ENCODE assay signal across 24 cellular contexts in genomic region chr7:2826806-2827205, GRCh38.
"Had no signal": no experiment of that assay in that cellular context is flagged by ENCODE, and none has a peak within 500 bp of the region (broad histone marks: within the 10 kb centered on the region; RNA-seq: fewer than 3 reads in every experiment).

No MANE protein-coding gene starts in this region.

- DNase-seq: activated B cell treated with CpG ODN at 0.5 μM for 24 hours; activated CD4-positive, alpha-beta T cell treated with anti-CD3 and anti-CD28 coated beads for 36 hours; activated CD4-positive, alpha-beta T cell treated with anti-CD3 and anti-CD28 coated beads, Interleukin-2, amount 50 U/mL, for 4 hours; activated CD8-positive, alpha-beta memory T cell treated with anti-CD3 and anti-CD28 coated beads, Interleukin-2, amount 50 U/mL, for 48 hours; activated naive CD4-positive, alpha-beta T cell treated with anti-CD3 and anti-CD28 coated beads for 36 hours; activated T-cell treated with anti-CD3 and anti-CD28 coated beads, Interleukin-2, amount 50 U/mL, for 4 hours; cerebellar nuclear complex; cortex of kidney; endodermal cell; kidney; lower lobe of right lung; mesendoderm; mucosa of descending colon; nucleus accumbens; posterior cingulate gyrus; small intestine; stimulated activated CD4-positive, alpha-beta T cell treated with anti-CD3 and anti-CD28 coated beads, Interleukin-15, amount 100 ng/mL, for 24 hours; stimulated activated naive CD8-positive, alpha-beta T cell treated with anti-CD3 and anti-CD28 coated beads, Interleukin-15, Interleukin-2, amounts not matched to agents 100 U/mL and 50 U/mL, for 24 hours; T-helper 1 cell; T-helper 9 cell; thyroid gland had no signal

- ATAC-seq: activated CD4-positive, alpha-beta T cell treated with anti-CD3 and anti-CD28 coated beads for 36 hours; activated T-cell treated with anti-CD3 and anti-CD28 coated beads, Interleukin-2, amount 50 U/mL, for 4 hours; lower lobe of right lung; mucosa of descending colon; sciatic nerve; stimulated activated naive CD8-positive, alpha-beta T cell treated with anti-CD3 and anti-CD28 coated beads, Interleukin-15, Interleukin-2, amounts not matched to agents 100 U/mL and 50 U/mL, for 24 hours had no signal

- H3K9me3 ChIP-seq: lower lobe of right lung, mucosa of descending colon, thyroid gland had no signal

- H3K4me3 Mint-ChIP-seq: activated B cell treated with CpG ODN at 0.5 μM for 24 hours; activated CD4-positive, alpha-beta T cell treated with anti-CD3 and anti-CD28 coated beads for 36 hours; activated naive CD4-positive, alpha-beta T cell treated with anti-CD3 and anti-CD28 coated beads for 36 hours; activated T-cell treated with anti-CD3 and anti-CD28 coated beads, Interleukin-2, amount 50 U/mL, for 4 hours; endodermal cell had no signal

- H3K27ac ChIP-seq: epithelial cell of prostate, lower lobe of right lung, thyroid gland had no signal

- H3K27me3 Mint-ChIP-seq: activated B cell treated with CpG ODN at 0.5 μM for 24 hours; activated CD4-positive, alpha-beta T cell treated with anti-CD3 and anti-CD28 coated beads for 36 hours had no signal

- H3K9me3 Mint-ChIP-seq: activated B cell treated with CpG ODN at 0.5 μM for 24 hours; activated naive CD4-positive, alpha-beta T cell treated with anti-CD3 and anti-CD28 coated beads for 36 hours; activated T-cell treated with anti-CD3 and anti-CD28 coated beads, Interleukin-2, amount 50 U/mL, for 4 hours; activated T-helper 2 cell treated with anti-CD3 and anti-CD28 coated beads, Interferon-gamma antibody, Interleukin-2, Interleukin-4, amounts not matched to agents 10 μg/mL and 5 μg/mL and 100 μg/mL, durations not matched to agents 14 hours and 24 hours and 36 hours; endodermal cell had no signal

- H3K27me3 ChIP-seq: thyroid gland had no signal

- H3K27ac Mint-ChIP-seq: activated B cell treated with CpG ODN at 0.5 μM for 24 hours; activated CD4-positive, alpha-beta T cell treated with anti-CD3 and anti-CD28 coated beads for 36 hours; activated naive CD4-positive, alpha-beta T cell treated with anti-CD3 and anti-CD28 coated beads for 36 hours; activated T-helper 2 cell treated with anti-CD3 and anti-CD28 coated beads, Interferon-gamma antibody, Interleukin-2, Interleukin-4, amounts not matched to agents 10 μg/mL and 5 μg/mL and 100 μg/mL, durations not matched to agents 14 hours and 24 hours and 36 hours; endodermal cell had no signal

- H3K4me3 ChIP-seq: lower lobe of right lung, mucosa of descending colon, thyroid gland had no signal
